ENCODE assay signal across 16 cellular contexts in the genomic region with DNA sequence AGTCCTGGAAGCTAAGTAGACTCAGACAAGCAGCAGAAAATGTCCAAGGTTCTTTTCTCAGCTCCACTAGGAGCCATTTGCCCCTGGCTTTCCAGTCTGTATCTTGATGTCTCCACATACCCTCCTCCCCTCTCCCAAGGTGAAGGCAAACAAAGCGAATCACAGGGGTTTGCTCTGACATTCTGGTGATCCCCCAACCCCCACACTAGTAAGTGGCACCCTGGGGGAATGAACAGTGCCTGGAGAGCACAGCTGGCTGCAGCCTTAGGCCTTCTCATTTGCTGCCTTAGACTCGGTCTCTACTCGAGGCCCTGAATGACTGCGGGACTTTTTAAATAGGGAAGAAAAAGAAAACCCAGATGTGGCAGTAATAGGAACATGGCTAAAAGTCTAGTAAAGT.
"Had no signal": no experiment of that assay in that cellular context is flagged by ENCODE, and none has a peak within 500 bp of the region (broad histone marks: within the 10 kb centered on the region; RNA-seq: fewer than 3 reads in every experiment).

No MANE protein-coding gene starts in this region.

- H3K4me1 ChIP-seq: adrenal gland, sigmoid colon, suprapubic skin had no signal

- H3K4me3 ChIP-seq: adrenal gland, cardiac muscle cell, ovary, sigmoid colon, spleen, suprapubic skin, upper lobe of left lung had no signal

- H3K27ac Mint-ChIP-seq: activated T-helper 2 cell treated with anti-CD3 and anti-CD28 coated beads, Interferon-gamma antibody, Interleukin-2, Interleukin-4, amounts not matched to agents 10 μg/mL and 5 μg/mL and 100 μg/mL, durations not matched to agents 14 hours and 24 hours and 36 hours; stimulated activated naive CD8-positive, alpha-beta T cell treated with anti-CD3 and anti-CD28 coated beads, Interleukin-15, Interleukin-2, amounts not matched to agents 100 ng/mL and 50 ng/mL, for 24 hours; T-cell had no signal

- H3K9me3 ChIP-seq: adrenal gland, ovary, sigmoid colon, suprapubic skin, upper lobe of left lung had no signal

- DNase-seq: activated CD4-positive, alpha-beta T cell treated with anti-CD3 and anti-CD28 coated beads for 1 hour; activated CD4-positive, alpha-beta T cell treated with anti-CD3 and anti-CD28 coated beads, Interleukin-2, amount 50 U/mL, for 48 hours; activated naive CD4-positive, alpha-beta T cell treated with anti-CD3 and anti-CD28 coated beads, Interleukin-2, amount 50 U/mL, for 16 hours; adrenal gland; hippocampal formation; ovary; sigmoid colon; spleen; T-cell; T-helper 9 cell; upper lobe of left lung had no signal

- H3K27me3 ChIP-seq: adrenal gland, cardiac muscle cell, ovary, sigmoid colon, spleen, suprapubic skin, upper lobe of left lung had no signal

- H3K9me3 Mint-ChIP-seq: stimulated activated naive CD8-positive, alpha-beta T cell treated with anti-CD3 and anti-CD28 coated beads, Interleukin-15, Interleukin-2, amounts not matched to agents 100 ng/mL and 50 ng/mL, for 24 hours had no signal

- H3K27ac ChIP-seq: adrenal gland, cardiac muscle cell, ovary, sigmoid colon, spleen, suprapubic skin, upper lobe of left lung had no signal

- H3K36me3 ChIP-seq: ovary had no signal

- H3K27me3 Mint-ChIP-seq: stimulated activated naive CD8-positive, alpha-beta T cell treated with anti-CD3 and anti-CD28 coated beads, Interleukin-15, Interleukin-2, amounts not matched to agents 100 ng/mL and 50 ng/mL, for 24 hours; T-cell had no signal

- H3K4me3 Mint-ChIP-seq: stimulated activated naive CD8-positive, alpha-beta T cell treated with anti-CD3 and anti-CD28 coated beads, Interleukin-15, Interleukin-2, amounts not matched to agents 100 ng/mL and 50 ng/mL, for 24 hours; T-cell had no signal

- FAIRE-seq: endometrium had no signal
